Comparison of ENCODE assay signal across 20 cellular contexts in genomic region chr5:82728931-82729717, GRCh38.
"Had no signal": no experiment of that assay in that cellular context is flagged by ENCODE, and none has a peak within 500 bp of the region (broad histone marks: within the 10 kb centered on the region; RNA-seq: fewer than 3 reads in every experiment).

No MANE protein-coding gene starts in this region.

- ATAC-seq: HepG2, SK-N-SH treated with all-trans-retinoic acid at 6 μM for 48 hours had no signal

- H3K27ac ChIP-seq: RWPE1 had no signal

- DNase-seq: IMR-90, Kasumi-1, KG1, MM.1S, NCI-H1092 treated with DMSO at 0.1 percent for 48 hours, NCI-H1436, NCI-H187, NCI-H2029, NCI-H2081 treated with DMSO at 0.1 percent for 48 hours, NCI-H2171, NCI-H226, NCI-H446, NCI-H510A, NCI-H524 treated with DMSO at 0.1 percent for 48 hours, NCI-H69, NCI-H774, SHP77 had no signal
